ENCODE assay signal across 1 cellular context in the genomic region with DNA sequence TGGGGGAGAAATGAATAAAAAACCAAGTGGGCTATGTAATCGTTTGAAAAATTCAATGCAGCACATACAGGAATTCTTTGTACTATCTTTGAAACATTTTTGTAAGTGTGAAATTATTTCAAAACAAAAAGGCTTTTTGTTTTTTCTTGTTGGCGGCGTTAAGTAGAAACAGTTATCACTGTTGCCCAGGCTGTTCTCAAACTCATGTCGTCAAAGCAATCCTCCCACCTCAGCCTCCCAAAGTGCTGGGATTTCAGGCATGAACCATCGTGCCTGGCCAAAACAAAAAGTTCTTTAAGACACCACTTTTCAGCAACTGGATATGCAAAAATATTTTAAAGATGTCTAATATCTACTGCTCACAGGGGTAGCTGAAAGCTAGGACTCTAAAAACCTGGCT.
A peak's percentile ranks its signal among the peaks of the same experiment; 100 is the strongest.
TF ChIP-seq lines count a peak whose summit lies in the region.

No MANE protein-coding gene starts in this region.

TF ChIP-seq in K562, 482 proteins besides CTCF, POLR2A, EP300 and RAD21 (continued from another document):
- TF ChIP-seq, protein P1, sequence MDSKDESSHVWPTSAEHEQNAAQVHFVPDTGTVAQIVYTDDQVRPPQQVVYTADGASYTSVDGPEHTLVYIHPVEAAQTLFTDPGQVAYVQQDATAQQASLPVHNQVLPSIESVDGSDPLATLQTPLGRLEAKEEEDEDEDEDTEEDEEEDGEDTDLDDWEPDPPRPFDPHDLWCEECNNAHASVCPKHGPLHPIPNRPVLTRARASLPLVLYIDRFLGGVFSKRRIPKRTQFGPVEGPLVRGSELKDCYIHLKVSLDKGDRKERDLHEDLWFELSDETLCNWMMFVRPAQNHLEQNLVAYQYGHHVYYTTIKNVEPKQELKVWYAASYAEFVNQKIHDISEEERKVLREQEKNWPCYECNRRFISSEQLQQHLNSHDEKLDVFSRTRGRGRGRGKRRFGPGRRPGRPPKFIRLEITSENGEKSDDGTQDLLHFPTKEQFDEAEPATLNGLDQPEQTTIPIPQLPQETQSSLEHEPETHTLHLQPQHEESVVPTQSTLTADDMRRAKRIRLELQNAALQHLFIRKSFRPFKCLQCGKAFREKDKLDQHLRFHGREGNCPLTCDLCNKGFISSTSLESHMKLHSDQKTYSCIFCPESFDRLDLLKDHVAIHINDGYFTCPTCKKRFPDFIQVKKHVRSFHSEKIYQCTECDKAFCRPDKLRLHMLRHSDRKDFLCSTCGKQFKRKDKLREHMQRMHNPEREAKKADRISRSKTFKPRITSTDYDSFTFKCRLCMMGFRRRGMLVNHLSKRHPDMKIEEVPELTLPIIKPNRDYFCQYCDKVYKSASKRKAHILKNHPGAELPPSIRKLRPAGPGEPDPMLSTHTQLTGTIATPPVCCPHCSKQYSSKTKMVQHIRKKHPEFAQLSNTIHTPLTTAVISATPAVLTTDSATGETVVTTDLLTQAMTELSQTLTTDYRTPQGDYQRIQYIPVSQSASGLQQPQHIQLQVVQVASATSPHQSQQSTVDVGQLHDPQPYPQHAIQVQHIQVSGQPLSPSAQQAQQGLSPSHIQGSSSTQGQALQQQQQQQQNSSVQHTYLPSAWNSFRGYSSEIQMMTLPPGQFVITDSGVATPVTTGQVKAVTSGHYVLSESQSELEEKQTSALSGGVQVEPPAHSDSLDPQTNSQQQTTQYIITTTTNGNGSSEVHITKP (IDR thresholded peaks at IDR 0.05; ENCODE audit: partially characterized antibody), result peak; percentile 67
- TF ChIP-seq, protein P2, sequence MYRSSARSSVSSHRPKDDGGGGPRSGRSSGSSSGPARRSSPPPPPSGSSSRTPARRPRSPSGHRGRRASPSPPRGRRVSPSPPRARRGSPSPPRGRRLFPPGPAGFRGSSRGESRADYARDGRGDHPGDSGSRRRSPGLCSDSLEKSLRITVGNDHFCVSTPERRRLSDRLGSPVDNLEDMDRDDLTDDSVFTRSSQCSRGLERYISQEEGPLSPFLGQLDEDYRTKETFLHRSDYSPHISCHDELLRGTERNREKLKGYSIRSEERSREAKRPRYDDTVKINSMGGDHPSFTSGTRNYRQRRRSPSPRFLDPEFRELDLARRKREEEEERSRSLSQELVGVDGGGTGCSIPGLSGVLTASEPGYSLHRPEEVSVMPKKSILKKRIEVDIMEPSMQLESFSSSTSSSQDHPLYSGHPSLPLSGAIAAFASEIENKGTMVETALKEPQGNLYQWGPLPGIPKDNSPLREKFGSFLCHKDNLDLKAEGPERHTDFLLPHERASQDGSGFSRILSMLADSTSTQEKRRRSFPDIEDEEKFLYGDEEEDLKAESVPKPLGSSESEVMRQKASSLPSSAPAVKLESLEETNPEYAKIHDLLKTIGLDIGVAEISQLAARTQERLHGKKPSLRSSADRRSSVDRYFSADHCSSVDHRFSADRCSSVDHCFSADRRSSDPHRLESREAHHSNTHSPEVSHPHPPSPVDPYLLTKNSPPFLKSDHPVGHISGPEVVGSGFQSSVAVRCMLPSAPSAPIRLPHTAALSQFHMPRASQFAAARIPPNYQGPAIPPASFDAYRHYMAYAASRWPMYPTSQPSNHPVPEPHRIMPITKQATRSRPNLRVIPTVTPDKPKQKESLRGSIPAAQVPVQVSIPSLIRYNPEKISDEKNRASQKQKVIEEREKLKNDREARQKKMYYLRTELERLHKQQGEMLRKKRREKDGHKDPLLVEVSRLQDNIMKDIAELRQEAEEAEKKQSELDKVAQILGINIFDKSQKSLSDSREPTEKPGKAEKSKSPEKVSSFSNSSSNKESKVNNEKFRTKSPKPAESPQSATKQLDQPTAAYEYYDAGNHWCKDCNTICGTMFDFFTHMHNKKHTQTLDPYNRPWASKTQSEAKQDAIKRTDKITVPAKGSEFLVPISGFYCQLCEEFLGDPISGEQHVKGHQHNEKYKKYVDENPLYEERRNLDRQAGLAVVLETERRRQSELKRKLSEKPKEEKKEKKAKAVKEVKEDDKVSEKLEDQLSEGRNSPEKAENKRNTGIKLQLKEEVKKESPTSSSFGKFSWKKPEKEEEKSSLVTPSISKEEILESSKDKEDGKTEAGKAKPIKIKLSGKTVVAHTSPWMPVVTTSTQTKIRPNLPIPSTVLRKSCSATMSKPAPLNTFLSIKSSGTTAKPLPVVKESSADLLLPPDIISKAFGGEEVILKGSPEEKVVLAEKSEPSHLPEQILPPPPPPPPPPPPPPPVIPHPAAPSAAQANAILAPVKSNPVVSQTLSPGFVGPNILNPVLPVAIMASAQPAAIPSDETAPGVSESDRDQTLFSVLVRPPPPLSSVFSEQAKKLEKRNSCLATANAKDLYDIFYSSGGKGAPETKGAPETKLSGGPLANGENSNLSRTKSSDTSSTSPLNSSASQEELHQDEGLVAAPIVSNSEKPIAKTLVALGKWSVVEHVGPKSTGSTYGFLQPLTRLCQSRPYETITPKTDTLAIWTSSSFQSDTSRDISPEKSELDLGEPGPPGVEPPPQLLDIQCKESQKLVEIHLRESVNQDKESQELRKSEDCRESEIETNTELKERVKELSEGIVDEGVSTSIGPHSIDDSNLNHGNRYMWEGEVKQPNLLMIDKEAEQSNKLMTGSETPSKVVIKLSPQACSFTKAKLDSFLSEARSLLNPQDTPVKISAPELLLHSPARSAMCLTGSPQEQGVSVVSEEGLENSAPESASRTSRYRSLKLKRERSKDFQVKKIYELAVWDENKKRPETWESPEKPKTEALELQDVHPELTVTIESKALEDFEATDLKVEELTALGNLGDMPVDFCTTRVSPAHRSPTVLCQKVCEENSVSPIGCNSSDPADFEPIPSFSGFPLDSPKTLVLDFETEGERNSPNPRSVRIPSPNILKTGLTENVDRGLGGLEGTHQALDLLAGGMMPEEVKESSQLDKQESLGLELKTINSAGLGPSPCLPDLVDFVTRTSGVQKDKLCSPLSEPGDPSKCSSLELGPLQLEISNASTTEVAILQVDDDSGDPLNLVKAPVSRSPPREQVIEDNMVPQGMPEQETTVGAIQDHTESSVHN (IDR thresholded peaks at IDR 0.05; ENCODE audit: borderline replicate concordance in 1 of 2, low read depth in 1 of 2), result no peak
- no peak for TF ChIP-seq SMARCA4 (IDR thresholded peaks at IDR 0.05)
